ENCODE assay signal across 17 cellular contexts in genomic region chr18:9775172-9775571, GRCh38.
DNase-seq lines count a peak whose midpoint lies in the region; ATAC-seq and TF ChIP-seq lines count a peak whose summit lies in the region.
"Had no signal": no experiment of that assay in that cellular context is flagged by ENCODE, and none has a peak within 500 bp of the region (broad histone marks: within the 10 kb centered on the region; RNA-seq: fewer than 3 reads in every experiment).

No MANE protein-coding gene starts in this region.

- no peaks in the 10 kb centered on the region for H3K9me3 ChIP-seq in lung (ENCODE audit: control insufficient read depth in 2 of 2, insufficient read depth in 1 of 2, low read length in 1 of 2)
- no peaks in the 10 kb centered on the region for H3K9me3 ChIP-seq in upper lobe of right lung
- H3K9me3 ChIP-seq: colonic mucosa had no signal

- WGBS in lung, 2 donors = 49 to 73% methylated on average over 10 of the region's 10 CpGs

- intact Hi-C loops in upper lobe of right lung (cut with DNase I) = no loop called here

- H3K27me3 ChIP-seq in lung (ENCODE audit: control insufficient read depth, insufficient read depth) (no peaks in the 10 kb centered on the region), upper lobe of right lung (no peaks in the 10 kb centered on the region)
- H3K27me3 ChIP-seq: colonic mucosa had no signal

- ATAC-seq in lung (ENCODE audit: insufficient read depth, low FRiP score) = no peak
- ATAC-seq in upper lobe of right lung = peak; percentile 72
- ATAC-seq: activated T-cell treated with anti-CD3 and anti-CD28 coated beads, Interleukin-2, amount 50 U/mL, for 4 hours; PC-3; stimulated activated naive CD8-positive, alpha-beta T cell treated with anti-CD3 and anti-CD28 coated beads, Interleukin-15, Interleukin-2, amounts not matched to agents 100 U/mL and 50 U/mL, for 24 hours had no signal

- H3K27ac ChIP-seq in lung (ENCODE audit: low read depth in 1 of 2, low read length in 1 of 2) (peak overlapping the region in 1 of 2 donors; percentile 41), upper lobe of right lung (peak overlapping the region; percentile 42)
- H3K27ac ChIP-seq: 22Rv1, colonic mucosa had no signal

- peaks cover 0 to 6% of the 10 kb centered on the region in 2 donors for H3K4me1 ChIP-seq in lung (ENCODE audit: control insufficient read depth in 2 of 2, insufficient read depth in 2 of 2, low read length in 2 of 2)
- peaks cover 12% of the 10 kb centered on the region for H3K4me1 ChIP-seq in upper lobe of right lung
- H3K4me1 ChIP-seq: colonic mucosa had no signal

- H3K4me3 ChIP-seq in choroid plexus epithelial cell (ENCODE audit: low read depth, low read length) (no peak overlapping the region), lung (no peak overlapping the region), upper lobe of right lung (no peak overlapping the region)
- H3K4me3 ChIP-seq: colonic mucosa had no signal

- TF ChIP-seq CTCF in choroid plexus epithelial cell (conservative IDR thresholded peaks at IDR 0.05; ENCODE audit: low read depth, low read length) (no peak), lung (IDR thresholded peaks at IDR 0.05; ENCODE audit: control extremely low read depth, extremely low read depth) (no peak), upper lobe of right lung (IDR thresholded peaks at IDR 0.05) (no peak), GM13976 (IDR thresholded peaks at IDR 0.05; ENCODE audit: borderline replicate concordance, control extremely low read depth, extremely low read depth, insufficient read depth, missing control alignments) (no peak)

- H3K36me3 ChIP-seq in lung (ENCODE audit: control insufficient read depth in 2 of 2, insufficient read depth in 2 of 2, low read length in 2 of 2) (no peaks in the 10 kb centered on the region), upper lobe of right lung (peaks cover 6% of the 10 kb centered on the region)
- H3K36me3 ChIP-seq: colonic mucosa had no signal

- DNase-seq in SIG-M5 treated with dmso at 0.1 percent for 504 hours (lab: John Stamatoyannopoulos, UW; ENCODE audit: unreplicated experiment) (peak; percentile 80), SIG-M5 (lab: John Stamatoyannopoulos, UW) (no peak), choroid plexus epithelial cell (ENCODE audit: low read depth) (peak; percentile 71), lung (ENCODE audit: low spot score) (peak; percentile 38), upper lobe of right lung (no peak), NCI-H2081 treated with DMSO at 0.1 percent for 48 hours (lab: John Stamatoyannopoulos, UW) (no peak), GM13976 (ENCODE audit: low spot score) (no peak), G401 (ENCODE audit: low spot score) (no peak)
- DNase-seq: activated CD4-positive, alpha-beta T cell treated with anti-CD3 and anti-CD28 coated beads for 48 hours; activated T-cell treated with anti-CD3 and anti-CD28 coated beads, Interleukin-2, amount 50 U/mL, for 4 hours; colonic mucosa; HFFc6; PC-3; retina; stimulated activated naive CD8-positive, alpha-beta T cell treated with anti-CD3 and anti-CD28 coated beads, Interleukin-15, Interleukin-2, amounts not matched to agents 100 U/mL and 50 U/mL, for 24 hours; T-helper 2 cell had no signal

- in situ Hi-C loops in GM13976 (cut with MboI; ENCODE audit: low sequenced_read_pairs, unreplicated experiment) (no loop called here), G401 (cut with HindIII; ENCODE audit: low sequenced_read_pairs) (no loop called here)

Comparison
In these comparisons a context has a peak if more than half of its experiments do, and no peak if none do; other contexts are left out.
1. DNase-seq: peak in SIG-M5 treated with dmso at 0.1 percent for 504 hours (single experiment), choroid plexus epithelial cell (single experiment) and lung (single experiment); none in SIG-M5 (single experiment), upper lobe of right lung (single experiment), NCI-H2081 treated with DMSO at 0.1 percent for 48 hours (single experiment), GM13976 (single experiment) and G401 (single experiment).